In the genomic region with DNA sequence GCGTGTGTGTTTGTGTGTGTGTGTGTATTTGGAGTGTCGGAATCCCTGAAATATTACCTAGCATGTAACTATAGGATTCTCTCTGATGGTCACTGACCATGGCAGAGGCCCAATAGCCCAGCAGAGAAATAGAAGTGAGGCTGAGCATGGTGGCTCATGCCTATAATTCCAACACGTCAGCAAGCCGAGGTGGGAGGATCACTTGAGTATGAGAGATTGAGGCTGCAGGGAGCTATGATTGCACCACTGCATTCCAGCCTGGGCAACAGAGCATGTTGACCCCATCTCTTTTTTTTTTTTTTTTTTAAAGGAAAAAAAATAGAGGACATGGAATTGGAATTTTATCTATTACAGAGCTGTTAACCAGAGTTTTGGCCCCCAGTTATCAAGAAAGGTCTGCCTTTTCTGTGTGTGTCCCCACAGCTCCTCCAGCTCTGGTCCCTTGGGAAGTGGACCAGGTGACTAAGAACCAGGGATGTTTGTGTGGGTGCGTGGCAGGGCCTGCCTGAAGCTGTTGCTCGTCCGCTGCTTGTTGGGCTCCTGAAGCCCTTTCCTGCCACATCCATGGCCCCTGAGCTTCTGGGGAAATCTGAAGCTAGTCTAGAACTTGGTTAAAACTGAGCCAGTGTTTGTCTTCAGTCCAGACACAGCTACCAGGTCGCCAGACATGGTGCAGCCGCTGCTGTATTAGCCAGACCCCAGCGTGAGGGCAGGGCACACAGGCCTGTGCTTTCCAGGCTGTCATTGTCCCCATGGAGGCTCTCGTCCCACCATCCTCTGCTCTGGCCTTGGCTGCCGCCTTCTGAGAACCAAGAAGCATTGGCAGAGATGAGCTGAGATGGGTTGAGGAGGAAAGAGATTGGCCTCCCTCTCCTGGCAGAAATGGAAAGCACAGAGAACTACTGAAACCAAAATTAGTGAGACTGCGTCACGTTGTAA, we compare ENCODE assay signal across 8 cellular contexts. TPM values are rescaled to one million over a fixed set of nuclear protein-coding genes. Genes with fewer than 3 reads are reported as not detected.
DNase-seq lines count a peak whose midpoint lies in the region; ATAC-seq and TF ChIP-seq lines count a peak whose summit lies in the region.

No MANE protein-coding gene starts in this region.

- peak in 3 of 4 experiments; percentile 48 to 73 (median 58) for TF ChIP-seq CTCF in gastroesophageal sphincter (IDR thresholded peaks at IDR 0.05)
- peak; percentile 48 for TF ChIP-seq CTCF in progenitor cell of endocrine pancreas (IDR thresholded peaks at IDR 0.05; ENCODE audit: unreplicated experiment)

- no peak overlapping the region for H3K4me3 Mint-ChIP-seq in progenitor cell of endocrine pancreas (ENCODE audit: low read depth)
- no peak overlapping the region for H3K4me3 Mint-ChIP-seq in effector memory CD8-positive, alpha-beta T cell

- no peak overlapping the region for H3K27ac ChIP-seq in gastroesophageal sphincter

- H3K4me1 ChIP-seq in gastroesophageal sphincter = peaks cover 0 to 14% (median 0%) of the 10 kb centered on the region in 3 donors

- DNase-seq in SKM-1 treated with dmso at 0.1 percent for 144 hours (lab: John Stamatoyannopoulos, UW; ENCODE audit: unreplicated experiment) = peak; percentile 24
- DNase-seq in SKM-1 (lab: John Stamatoyannopoulos, UW; ENCODE audit: unreplicated experiment) = no peak
- DNase-seq in progenitor cell of endocrine pancreas (ENCODE audit: low spot score, unreplicated experiment) = no peak
- no peak for DNase-seq in stimulated activated CD4-positive, alpha-beta T cell treated with anti-CD3 and anti-CD28 coated beads, Interleukin-1b, Interleukin-23, amount 100 ng/mL, for 48 hours
- no peak for DNase-seq in effector memory CD8-positive, alpha-beta T cell

- TF ChIP-seq POLR2A in gastroesophageal sphincter (IDR thresholded peaks at IDR 0.05) (no peak), GM18505 (IDR thresholded peaks at IDR 0.05; ENCODE audit: borderline replicate concordance, extremely low read depth, insufficient read depth, insufficient read length) (no peak)

- no peaks in the 10 kb centered on the region for H3K36me3 Mint-ChIP-seq in progenitor cell of endocrine pancreas (ENCODE audit: insufficient read depth)
- H3K36me3 Mint-ChIP-seq in effector memory CD8-positive, alpha-beta T cell (ENCODE audit: insufficient read depth) = no peaks in the 10 kb centered on the region

- no peaks in the 10 kb centered on the region for H3K9me3 Mint-ChIP-seq in progenitor cell of endocrine pancreas (ENCODE audit: low read depth)
- H3K9me3 Mint-ChIP-seq in effector memory CD8-positive, alpha-beta T cell = no peaks in the 10 kb centered on the region

- no peaks in the 10 kb centered on the region for H3K9me3 ChIP-seq in gastroesophageal sphincter

- TF ChIP-seq EP300 in gastroesophageal sphincter (IDR thresholded peaks at IDR 0.05) = no peak

- peaks cover 6% of the 10 kb centered on the region for H3K4me1 Mint-ChIP-seq in progenitor cell of endocrine pancreas (ENCODE audit: low read depth)
- H3K4me1 Mint-ChIP-seq in effector memory CD8-positive, alpha-beta T cell (ENCODE audit: low read depth in 2 of 2) = peaks cover 0 to 2% of the 10 kb centered on the region in 2 donors

- H3K4me3 ChIP-seq in gastroesophageal sphincter = peak overlapping the region in 1 of 2 donors; percentile 24

- H3K36me3 ChIP-seq in gastroesophageal sphincter = no peaks in the 10 kb centered on the region

- peaks cover 8% of the 10 kb centered on the region for H3K27me3 ChIP-seq in gastroesophageal sphincter

- peak; percentile 78 for ATAC-seq in SK-N-SH treated with all-trans-retinoic acid at 6 μM for 48 hours
- ATAC-seq in gastroesophageal sphincter = peak; percentile 53
- no peak for ATAC-seq in effector memory CD8-positive, alpha-beta T cell (replicated peaks)
- ATAC-seq in GM18505 (IDR thresholded peaks at IDR 0.05; ENCODE audit: unreplicated experiment) = no peak

- 57 to 68% methylated on average over 5 to 9 of the region's 14 CpGs for WGBS in gastroesophageal sphincter (ENCODE audit: low coverage in 1 of 2), 2 donors

- no peaks in the 10 kb centered on the region for H3K27me3 Mint-ChIP-seq in progenitor cell of endocrine pancreas
- H3K27me3 Mint-ChIP-seq in effector memory CD8-positive, alpha-beta T cell = peaks cover 0 to 19% of the 10 kb centered on the region in 2 donors

- peak overlapping the region; percentile 87 for H3K27ac Mint-ChIP-seq in progenitor cell of endocrine pancreas
- no peak overlapping the region for H3K27ac Mint-ChIP-seq in effector memory CD8-positive, alpha-beta T cell

TF ChIP-seq in SK-N-SH treated with all-trans-retinoic acid at 6 μM for 48 hours, 23 proteins besides CTCF, POLR2A, EP300 and RAD21:
- no peak for TF ChIP-seq ISL1 (CRISPR knock-in tag; IDR thresholded peaks at IDR 0.05)
- TF ChIP-seq, protein P1, sequence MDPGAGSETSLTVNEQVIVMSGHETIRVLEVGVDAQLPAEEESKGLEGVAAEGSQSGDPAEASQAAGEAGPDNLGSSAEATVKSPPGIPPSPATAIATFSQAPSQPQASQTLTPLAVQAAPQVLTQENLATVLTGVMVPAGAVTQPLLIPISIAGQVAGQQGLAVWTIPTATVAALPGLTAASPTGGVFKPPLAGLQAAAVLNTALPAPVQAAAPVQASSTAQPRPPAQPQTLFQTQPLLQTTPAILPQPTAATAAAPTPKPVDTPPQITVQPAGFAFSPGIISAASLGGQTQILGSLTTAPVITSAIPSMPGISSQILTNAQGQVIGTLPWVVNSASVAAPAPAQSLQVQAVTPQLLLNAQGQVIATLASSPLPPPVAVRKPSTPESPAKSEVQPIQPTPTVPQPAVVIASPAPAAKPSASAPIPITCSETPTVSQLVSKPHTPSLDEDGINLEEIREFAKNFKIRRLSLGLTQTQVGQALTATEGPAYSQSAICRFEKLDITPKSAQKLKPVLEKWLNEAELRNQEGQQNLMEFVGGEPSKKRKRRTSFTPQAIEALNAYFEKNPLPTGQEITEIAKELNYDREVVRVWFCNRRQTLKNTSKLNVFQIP (CRISPR knock-in tag; IDR thresholded peaks at IDR 0.05; ENCODE audit: borderline replicate concordance, low read depth) = no peak
- no peak for TF ChIP-seq PPARA (CRISPR knock-in tag; IDR thresholded peaks at IDR 0.05; ENCODE audit: borderline replicate concordance)
- TF ChIP-seq ZFP30 (CRISPR knock-in tag; IDR thresholded peaks at IDR 0.05) = no peak
- TF ChIP-seq ZNF8 (CRISPR knock-in tag; IDR thresholded peaks at IDR 0.05) = no peak
- TF ChIP-seq GLIS3 (CRISPR knock-in tag; IDR thresholded peaks at IDR 0.05) = no peak
- TF ChIP-seq, protein P2, sequence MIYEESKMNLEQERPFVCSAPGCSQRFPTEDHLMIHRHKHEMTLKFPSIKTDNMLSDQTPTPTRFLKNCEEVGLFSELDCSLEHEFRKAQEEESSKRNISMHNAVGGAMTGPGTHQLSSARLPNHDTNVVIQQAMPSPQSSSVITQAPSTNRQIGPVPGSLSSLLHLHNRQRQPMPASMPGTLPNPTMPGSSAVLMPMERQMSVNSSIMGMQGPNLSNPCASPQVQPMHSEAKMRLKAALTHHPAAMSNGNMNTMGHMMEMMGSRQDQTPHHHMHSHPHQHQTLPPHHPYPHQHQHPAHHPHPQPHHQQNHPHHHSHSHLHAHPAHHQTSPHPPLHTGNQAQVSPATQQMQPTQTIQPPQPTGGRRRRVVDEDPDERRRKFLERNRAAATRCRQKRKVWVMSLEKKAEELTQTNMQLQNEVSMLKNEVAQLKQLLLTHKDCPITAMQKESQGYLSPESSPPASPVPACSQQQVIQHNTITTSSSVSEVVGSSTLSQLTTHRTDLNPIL (CRISPR knock-in tag; IDR thresholded peaks at IDR 0.05; ENCODE audit: low read depth) = no peak
- no peak for TF ChIP-seq ZNF565 (CRISPR knock-in tag; conservative IDR thresholded peaks at IDR 0.05; ENCODE audit: low read depth)
- no peak for TF ChIP-seq ZFP3 (CRISPR knock-in tag; IDR thresholded peaks at IDR 0.05)
- no peak for TF ChIP-seq BACH2 (CRISPR knock-in tag; IDR thresholded peaks at IDR 0.05; ENCODE audit: borderline replicate concordance)
- no peak for TF ChIP-seq ARNTL (CRISPR knock-in tag; IDR thresholded peaks at IDR 0.05; ENCODE audit: borderline replicate concordance, low read depth)
- TF ChIP-seq RARB (CRISPR knock-in tag; IDR thresholded peaks at IDR 0.05) = no peak
- TF ChIP-seq, protein P3, sequence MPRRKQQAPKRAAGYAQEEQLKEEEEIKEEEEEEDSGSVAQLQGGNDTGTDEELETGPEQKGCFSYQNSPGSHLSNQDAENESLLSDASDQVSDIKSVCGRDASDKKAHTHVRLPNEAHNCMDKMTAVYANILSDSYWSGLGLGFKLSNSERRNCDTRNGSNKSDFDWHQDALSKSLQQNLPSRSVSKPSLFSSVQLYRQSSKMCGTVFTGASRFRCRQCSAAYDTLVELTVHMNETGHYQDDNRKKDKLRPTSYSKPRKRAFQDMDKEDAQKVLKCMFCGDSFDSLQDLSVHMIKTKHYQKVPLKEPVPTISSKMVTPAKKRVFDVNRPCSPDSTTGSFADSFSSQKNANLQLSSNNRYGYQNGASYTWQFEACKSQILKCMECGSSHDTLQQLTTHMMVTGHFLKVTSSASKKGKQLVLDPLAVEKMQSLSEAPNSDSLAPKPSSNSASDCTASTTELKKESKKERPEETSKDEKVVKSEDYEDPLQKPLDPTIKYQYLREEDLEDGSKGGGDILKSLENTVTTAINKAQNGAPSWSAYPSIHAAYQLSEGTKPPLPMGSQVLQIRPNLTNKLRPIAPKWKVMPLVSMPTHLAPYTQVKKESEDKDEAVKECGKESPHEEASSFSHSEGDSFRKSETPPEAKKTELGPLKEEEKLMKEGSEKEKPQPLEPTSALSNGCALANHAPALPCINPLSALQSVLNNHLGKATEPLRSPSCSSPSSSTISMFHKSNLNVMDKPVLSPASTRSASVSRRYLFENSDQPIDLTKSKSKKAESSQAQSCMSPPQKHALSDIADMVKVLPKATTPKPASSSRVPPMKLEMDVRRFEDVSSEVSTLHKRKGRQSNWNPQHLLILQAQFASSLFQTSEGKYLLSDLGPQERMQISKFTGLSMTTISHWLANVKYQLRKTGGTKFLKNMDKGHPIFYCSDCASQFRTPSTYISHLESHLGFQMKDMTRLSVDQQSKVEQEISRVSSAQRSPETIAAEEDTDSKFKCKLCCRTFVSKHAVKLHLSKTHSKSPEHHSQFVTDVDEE (CRISPR knock-in tag; IDR thresholded peaks at IDR 0.05) = no peak
- no peak for TF ChIP-seq TOX (CRISPR knock-in tag; IDR thresholded peaks at IDR 0.05; ENCODE audit: borderline replicate concordance)
TF ChIP-seq in SK-N-SH treated with all-trans-retinoic acid at 6 μM for 48 hours: peak in this region for 0.

RNA-seq across cellular contexts. Expression of a gene that starts 25.5 kb away (rescaled TPM):
- 1 to 10 TPM in 1 of 4 donors, not detected in 3; 1.2 TPM for total RNA-seq in gastroesophageal sphincter
- total RNA-seq in progenitor cell of endocrine pancreas = 6.4 and 8.7 TPM in 2 replicates

RNA-seq across cellular contexts. Expression of a gene that starts 58.8 kb away (rescaled TPM):
- total RNA-seq in gastroesophageal sphincter = 10 to 100 TPM in 2 of 4 donors, 1 to 10 TPM in 2; 5.0 to 16.0 (median 8.4) TPM
- total RNA-seq in progenitor cell of endocrine pancreas = 12.5 and 13.5 TPM in 2 replicates

Comparison
In these comparisons a context has a peak if more than half of its experiments do, and no peak if none do; other contexts are left out.
1. ATAC-seq: peak in SK-N-SH treated with all-trans-retinoic acid at 6 μM for 48 hours (single experiment) and gastroesophageal sphincter (single experiment); none in effector memory CD8-positive, alpha-beta T cell (single experiment) and GM18505 (single experiment).